In the genomic region with DNA sequence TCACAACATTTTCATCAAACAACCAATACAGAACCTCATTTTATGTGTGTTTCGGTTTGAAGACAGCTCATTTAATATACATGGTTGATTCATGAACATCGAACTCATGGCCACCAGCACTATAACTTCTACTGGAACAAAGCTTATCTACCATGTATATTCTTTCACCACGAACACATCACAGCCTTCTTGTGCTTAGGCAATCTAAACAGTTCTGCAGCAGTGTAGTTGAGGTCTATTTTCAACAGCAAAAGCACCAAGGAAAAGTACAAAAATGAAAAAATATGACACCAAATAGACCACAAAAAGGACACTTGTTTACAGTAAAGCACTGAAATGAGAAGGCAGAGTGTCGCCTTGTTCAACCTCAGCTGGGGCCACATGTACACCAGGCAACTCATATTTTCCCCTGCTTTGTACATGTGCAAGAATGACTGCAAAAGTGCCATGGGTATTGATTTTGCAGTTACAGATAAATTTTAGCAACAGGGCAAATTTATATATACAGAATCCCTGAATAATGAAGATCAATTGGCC, we compare ENCODE assay signal across 33 cellular contexts. TPM values are rescaled to one million over a fixed set of nuclear protein-coding genes. Genes with fewer than 3 reads are reported as not detected.
"Had no signal": no experiment of that assay in that cellular context is flagged by ENCODE, and none has a peak within 500 bp of the region (broad histone marks: within the 10 kb centered on the region; RNA-seq: fewer than 3 reads in every experiment).

No MANE protein-coding gene starts in this region.

- DNase-seq: activated CD4-positive, alpha-beta T cell treated with anti-CD3 and anti-CD28 coated beads for 1 hour; activated CD4-positive, alpha-beta T cell treated with anti-CD3 and anti-CD28 coated beads, Interleukin-2, amount 50 U/mL, for 1 hour; activated CD4-positive, CD25-positive, alpha-beta regulatory T cell; activated CD8-positive, alpha-beta memory T cell treated with anti-CD3 and anti-CD28 coated beads for 24 hours; activated gamma-delta T cell treated with Interleukin-2 at 50 U/mL for 16 hours; activated naive CD4-positive, alpha-beta T cell treated with anti-CD3 and anti-CD28 coated beads for 36 hours; adrenal gland; colonic mucosa; MM.1S; MV-4-11; NCI-H1092; NCI-H1436 treated with DMSO at 0.1 percent for 48 hours; NCI-H1694 treated with DMSO at 0.1 percent for 48 hours; NCI-H2029; NCI-H510A; NCI-H526; NCI-H748 treated with DMSO at 0.1 percent for 48 hours; NK-92 treated with Interleukin-12 subunit alpha and Interleukin-12 subunit beta, amount 100 ng/mL, for 24 hours; PC-3; Peyer's patch; RPMI8226; SIG-M5; SW 1271; T-helper 1 cell; T-helper 9 cell; WERI-Rb-1 had no signal

- H3K27me3 ChIP-seq: colonic mucosa, Peyer's patch had no signal

- H3K9me3 ChIP-seq: adrenal gland, colonic mucosa, Peyer's patch had no signal

- H3K9me3 Mint-ChIP-seq: activated naive CD4-positive, alpha-beta T cell treated with anti-CD3 and anti-CD28 coated beads for 36 hours; central memory CD8-positive, alpha-beta T cell had no signal

- H3K4me2 ChIP-seq: KMS-11 had no signal

- H3K4me1 ChIP-seq: adrenal gland, colonic mucosa had no signal

- H3K9ac ChIP-seq: KMS-11 had no signal

- H3K36me3 ChIP-seq: adrenal gland, colonic mucosa, Peyer's patch, WERI-Rb-1 had no signal

- H3K4me3 Mint-ChIP-seq: activated naive CD4-positive, alpha-beta T cell treated with anti-CD3 and anti-CD28 coated beads for 36 hours; brain; central memory CD8-positive, alpha-beta T cell had no signal

- H3K27ac ChIP-seq: adrenal gland, colonic mucosa, KMS-11, Peyer's patch, WERI-Rb-1 had no signal

- H3K4me3 ChIP-seq: adrenal gland, colonic mucosa, Peyer's patch had no signal

- H3K27ac Mint-ChIP-seq: activated naive CD4-positive, alpha-beta T cell treated with anti-CD3 and anti-CD28 coated beads for 36 hours; brain had no signal

- ATAC-seq: PC-3 had no signal

- H3K36me3 Mint-ChIP-seq: activated naive CD4-positive, alpha-beta T cell treated with anti-CD3 and anti-CD28 coated beads, Interleukin-2, amount 50 U/mL, for 72 hours; brain had no signal

- H3K4me1 Mint-ChIP-seq: brain; central memory CD8-positive, alpha-beta T cell had no signal

RNA-seq across cellular contexts. Expression of gene KCNK5, which starts 25.8 kb away (rescaled TPM):
- total RNA-seq: chondrocyte, LHCN-M2 had no signal

RNA-seq across cellular contexts. Expression of gene KCNK17, which starts 59.2 kb away (rescaled TPM):
- total RNA-seq: activated naive CD4-positive, alpha-beta T cell treated with anti-CD3 and anti-CD28 coated beads for 36 hours; activated naive CD4-positive, alpha-beta T cell treated with anti-CD3 and anti-CD28 coated beads, Interleukin-2, amount 50 U/mL, for 72 hours; chondrocyte; colonic mucosa; LHCN-M2; PC-3; SK-MEL-5 had no signal
